In the genomic region with DNA sequence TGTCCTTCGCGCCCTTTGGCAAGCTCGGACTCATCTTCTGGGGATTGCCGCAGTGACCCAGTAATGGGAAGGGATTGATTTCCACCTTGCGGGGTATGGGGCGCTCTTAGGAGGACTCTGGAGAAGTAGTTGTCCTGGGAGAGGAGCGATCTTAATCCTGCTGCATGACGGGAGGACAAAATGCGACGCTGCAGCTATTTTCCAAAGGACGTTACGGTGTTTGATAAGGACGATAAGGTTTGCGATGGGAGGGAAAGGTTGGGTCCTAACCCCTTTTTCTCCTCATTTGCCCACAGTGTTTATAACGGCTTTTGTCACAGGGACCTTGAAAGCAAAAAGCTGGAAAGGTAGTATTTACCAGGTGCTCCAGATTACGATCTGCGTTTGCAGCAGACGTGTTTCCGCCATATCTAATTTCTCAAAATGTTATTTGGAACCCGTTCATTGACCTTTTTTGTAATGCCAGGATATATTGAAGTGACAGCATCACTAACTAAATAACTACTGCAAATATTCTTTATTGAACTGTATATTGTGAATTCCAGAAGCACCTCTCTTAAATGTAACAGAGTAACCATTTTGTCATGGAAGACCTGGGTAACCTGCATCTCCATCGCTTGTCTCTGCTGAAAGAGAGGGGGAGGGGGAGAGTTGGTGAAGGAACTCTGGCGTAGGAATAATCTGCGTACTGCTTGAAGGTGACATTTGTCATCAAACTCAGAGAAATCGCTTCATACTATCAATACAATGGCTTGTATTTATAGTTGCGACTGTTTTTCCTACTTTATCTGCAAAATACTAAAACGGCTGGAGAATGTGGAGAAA, we compare ENCODE assay signal across 8 cellular contexts. TPM values are rescaled to one million over a fixed set of nuclear protein-coding genes. Genes with fewer than 3 reads are reported as not detected.
A peak's percentile ranks its signal among the peaks of the same experiment; 100 is the strongest.
DNase-seq lines count a peak whose midpoint lies in the region; ATAC-seq and TF ChIP-seq lines count a peak whose summit lies in the region.

No MANE protein-coding gene starts in this region.

- H3K9ac ChIP-seq in liver (ENCODE audit: low read depth in 1 of 2, low read length in 2 of 2), result peak overlapping the region; percentile 57 to 80

- no peaks in the 10 kb centered on the region for H3K27me3 ChIP-seq in liver (ENCODE audit: control insufficient read depth in 4 of 4, insufficient read depth in 4 of 4, low read length in 3 of 4)
- H3K27me3 ChIP-seq in tibial artery, result no peaks in the 10 kb centered on the region

- H3K4me3 ChIP-seq in GM08714 (ENCODE audit: low read length) (peak overlapping the region; percentile 86), liver (ENCODE audit: low read depth in 1 of 3, low read length in 3 of 3) (peak overlapping the region; percentile 63 to 99 (median 91)), tibial artery (peak overlapping the region; percentile 71 to 94)

- TF ChIP-seq RAD21 in liver (IDR thresholded peaks at IDR 0.05), result no peak

- intact Hi-C loops in tibial artery (cut with DNase I; ENCODE audit: low total_unique reads), result loop anchor here (10.0 kb wide), 1 partner anchor 885 kb away; the partner anchor contains the start of gene EHBP1

- DNase-seq in NCI-H2171 treated with DMSO at 0.1 percent for 48 hours (lab: John Stamatoyannopoulos, UW), result peak; percentile 52
- peak in 8 of 61 donors; percentile 3 to 55 (median 45) for DNase-seq in caudate nucleus (lab: John Stamatoyannopoulos, UW)
- DNase-seq in tibial artery, result no peak
- DNase-seq in stimulated activated CD4-positive, alpha-beta T cell treated with anti-CD3 and anti-CD28 coated beads, Interleukin-4, amount 100 ng/mL, for 24 hours, result no peak
- DNase-seq in KBM-7, result no peak

- TF ChIP-seq CTCF in liver (IDR thresholded peaks at IDR 0.05; ENCODE audit: low read depth, low read length, missing input control) (no peak), tibial artery (IDR thresholded peaks at IDR 0.05) (no peak)

- H3K27ac ChIP-seq in caudate nucleus (ENCODE audit: low read depth, low read length) (peak overlapping the region; percentile 85), liver (ENCODE audit: low read depth in 1 of 2, low read length in 2 of 2) (peak overlapping the region; percentile 96), tibial artery (peak overlapping the region; percentile 91)

- H3K9me3 ChIP-seq in liver (ENCODE audit: control insufficient read depth in 4 of 4, low read length in 3 of 4), result no peaks in the 10 kb centered on the region
- H3K9me3 ChIP-seq in tibial artery, result no peaks in the 10 kb centered on the region

- 6% methylated on average over 26 of the region's 26 CpGs for WGBS in liver

- H3K36me3 ChIP-seq in liver (ENCODE audit: control insufficient read depth in 4 of 4, insufficient read depth in 3 of 4, low read depth in 1 of 4, low read length in 3 of 4), result peaks cover 0 to 8% (median 4%) of the 10 kb centered on the region in 4 donors
- peaks cover 0 to 3% (median 0%) of the 10 kb centered on the region in 3 donors for H3K36me3 ChIP-seq in tibial artery

- H3K4me1 ChIP-seq in liver (ENCODE audit: control insufficient read depth in 4 of 4, insufficient read depth in 4 of 4, low read length in 3 of 4) (peaks cover 3 to 40% (median 28%) of the 10 kb centered on the region in 4 donors), tibial artery (peaks cover 0 to 39% (median 27%) of the 10 kb centered on the region in 4 donors)

- in situ Hi-C loops in KBM-7 (cut with MboI; ENCODE audit: low pct_unique_long_range_greater_than_20kb, low sequenced_read_pairs), result no loop called here

- ATAC-seq in GM21737 (IDR thresholded peaks at IDR 0.05; ENCODE audit: unreplicated experiment), result peak; percentile 14

TF ChIP-seq in liver, 16 proteins besides CTCF, POLR2A, EP300 and RAD21:
- TF ChIP-seq YY1 (IDR thresholded peaks at IDR 0.05), result peak; percentile 77
- TF ChIP-seq, protein P1, sequence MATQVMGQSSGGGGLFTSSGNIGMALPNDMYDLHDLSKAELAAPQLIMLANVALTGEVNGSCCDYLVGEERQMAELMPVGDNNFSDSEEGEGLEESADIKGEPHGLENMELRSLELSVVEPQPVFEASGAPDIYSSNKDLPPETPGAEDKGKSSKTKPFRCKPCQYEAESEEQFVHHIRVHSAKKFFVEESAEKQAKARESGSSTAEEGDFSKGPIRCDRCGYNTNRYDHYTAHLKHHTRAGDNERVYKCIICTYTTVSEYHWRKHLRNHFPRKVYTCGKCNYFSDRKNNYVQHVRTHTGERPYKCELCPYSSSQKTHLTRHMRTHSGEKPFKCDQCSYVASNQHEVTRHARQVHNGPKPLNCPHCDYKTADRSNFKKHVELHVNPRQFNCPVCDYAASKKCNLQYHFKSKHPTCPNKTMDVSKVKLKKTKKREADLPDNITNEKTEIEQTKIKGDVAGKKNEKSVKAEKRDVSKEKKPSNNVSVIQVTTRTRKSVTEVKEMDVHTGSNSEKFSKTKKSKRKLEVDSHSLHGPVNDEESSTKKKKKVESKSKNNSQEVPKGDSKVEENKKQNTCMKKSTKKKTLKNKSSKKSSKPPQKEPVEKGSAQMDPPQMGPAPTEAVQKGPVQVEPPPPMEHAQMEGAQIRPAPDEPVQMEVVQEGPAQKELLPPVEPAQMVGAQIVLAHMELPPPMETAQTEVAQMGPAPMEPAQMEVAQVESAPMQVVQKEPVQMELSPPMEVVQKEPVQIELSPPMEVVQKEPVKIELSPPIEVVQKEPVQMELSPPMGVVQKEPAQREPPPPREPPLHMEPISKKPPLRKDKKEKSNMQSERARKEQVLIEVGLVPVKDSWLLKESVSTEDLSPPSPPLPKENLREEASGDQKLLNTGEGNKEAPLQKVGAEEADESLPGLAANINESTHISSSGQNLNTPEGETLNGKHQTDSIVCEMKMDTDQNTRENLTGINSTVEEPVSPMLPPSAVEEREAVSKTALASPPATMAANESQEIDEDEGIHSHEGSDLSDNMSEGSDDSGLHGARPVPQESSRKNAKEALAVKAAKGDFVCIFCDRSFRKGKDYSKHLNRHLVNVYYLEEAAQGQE (IDR thresholded peaks at IDR 0.05), result no peak
TF ChIP-seq in liver: peak in this region for 1.

RNA-seq across cellular contexts. Expression of gene MDH1, which starts 0.6 kb away (rescaled TPM):
- total RNA-seq in liver, result 10 to 100 TPM; 75.6 to 96.9 TPM
- 100 to 1,000 TPM; 138 to 210 TPM for polyA plus RNA-seq in liver

RNA-seq across cellular contexts. Expression of gene WDPCP, which starts 1.1 kb away (rescaled TPM):
- 1 to 10 TPM; 3.6 to 7.6 TPM for total RNA-seq in liver
- polyA plus RNA-seq in liver, result 1 to 10 TPM; 1.1 to 1.8 TPM
